Comparison of ENCODE assay signal across 8 cellular contexts in the genomic region with DNA sequence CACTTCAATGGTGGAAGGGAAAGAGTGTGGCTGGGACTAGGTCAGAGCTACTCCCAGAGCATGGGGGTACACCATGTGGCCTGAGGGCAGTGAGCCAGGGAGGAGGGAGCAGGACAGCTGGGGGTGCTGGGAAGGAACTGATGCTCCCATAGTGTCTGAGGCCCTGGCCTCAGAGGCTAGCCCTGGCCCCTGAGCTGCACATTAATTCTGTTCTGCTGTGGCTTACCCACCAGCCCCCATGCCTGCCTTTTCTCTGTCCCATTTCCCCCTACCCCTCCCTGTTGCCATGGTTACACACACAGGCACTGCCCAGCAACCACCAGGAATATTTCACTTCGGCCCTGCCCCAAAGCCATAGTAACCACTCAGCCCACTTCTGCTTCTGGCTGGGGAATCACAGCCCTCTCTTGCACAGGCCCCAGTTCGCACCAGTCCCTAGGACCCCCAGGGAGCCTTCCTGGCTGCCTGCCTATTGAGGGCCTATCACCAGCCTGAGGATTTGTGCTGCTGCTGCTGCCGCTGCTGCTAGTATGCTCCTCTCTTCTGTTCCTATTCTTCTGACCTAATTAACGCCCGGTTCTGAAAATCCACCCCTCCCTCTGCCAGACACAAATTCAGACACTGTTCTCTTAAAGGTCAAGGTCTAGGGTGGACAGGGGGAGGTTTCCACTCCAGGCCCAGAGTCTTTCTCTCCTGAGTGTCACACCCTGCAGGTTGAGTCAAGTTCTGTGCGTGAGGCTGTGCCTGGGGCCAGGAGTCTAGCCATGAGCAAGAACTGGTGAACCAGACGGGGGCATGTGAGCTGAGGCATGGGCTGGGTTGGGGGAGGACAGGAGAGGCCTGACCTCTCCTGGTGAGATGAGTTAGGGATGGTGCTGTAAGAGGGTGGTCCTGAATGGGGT.
DNase-seq lines count a peak whose midpoint lies in the region; ATAC-seq and TF ChIP-seq lines count a peak whose summit lies in the region.

No MANE protein-coding gene starts in this region.

- no peaks in the 10 kb centered on the region for H4K20me1 ChIP-seq in MM.1S (ENCODE audit: insufficient read depth, low read length)

- H3K9ac ChIP-seq in MM.1S (ENCODE audit: low read length): no peak overlapping the region

- H3K36me3 ChIP-seq in transverse colon: no peaks in the 10 kb centered on the region
- H3K36me3 ChIP-seq in MM.1S (replicated peaks; ENCODE audit: insufficient read depth, low read length): peaks cover 11% of the 10 kb centered on the region

- no peak overlapping the region for H3K4me2 ChIP-seq in MM.1S (ENCODE audit: low read depth, low read length)

- H3K9me3 ChIP-seq in transverse colon: no peaks in the 10 kb centered on the region
- H3K9me3 ChIP-seq in MM.1S (replicated peaks; ENCODE audit: insufficient read depth, low read length): no peaks in the 10 kb centered on the region

- WGBS in transverse colon (ENCODE audit: low coverage in 1 of 2), 2 donors: 62 to 80% methylated on average over 1 to 7 of the region's 7 CpGs

- H2AFZ ChIP-seq in MM.1S (ENCODE audit: low read length): no peak overlapping the region

- no peak for ATAC-seq in HG03039 (IDR thresholded peaks at IDR 0.05; ENCODE audit: unreplicated experiment)

- TF ChIP-seq CTCF in transverse colon (IDR thresholded peaks at IDR 0.05) (no peak), MM.1S (IDR thresholded peaks at IDR 0.05; ENCODE audit: low read length) (no peak)

- TF ChIP-seq POLR2A in transverse colon (IDR thresholded peaks at IDR 0.05): no peak

- no peaks in the 10 kb centered on the region for H3K27me3 ChIP-seq in transverse colon
- no peaks in the 10 kb centered on the region for H3K27me3 ChIP-seq in MM.1S (replicated peaks; ENCODE audit: insufficient read depth, low read length)

- H3K4me1 ChIP-seq in transverse colon: peaks cover 7 to 33% (median 21%) of the 10 kb centered on the region in 4 donors
- H3K4me1 ChIP-seq in MM.1S (ENCODE audit: low read length): no peaks in the 10 kb centered on the region

- no peaks in the 10 kb centered on the region for H3K9me2 ChIP-seq in MM.1S (replicated peaks; ENCODE audit: insufficient read depth, low read length)

- peaks cover 12% of the 10 kb centered on the region for H3K79me2 ChIP-seq in MM.1S (ENCODE audit: low read length)

- in situ Hi-C loops in KBM-7 (cut with MboI; ENCODE audit: low pct_unique_long_range_greater_than_20kb, low sequenced_read_pairs): no loop called here
- in situ Hi-C loops in transverse colon (cut with MboI; ENCODE audit: low pct_ligation_motif_present in 1 of 4, low pct_unique_long_range_greater_than_20kb in 1 of 4, low sequenced_read_pairs in 3 of 4): loop anchor here in 1 of 4 donors (25.0 kb wide), 1 partner anchor 160 kb away; a partner anchor contains a TSS

- peak; percentile 60 for DNase-seq in AG08395 (ENCODE audit: low spot score)
- peak; percentile 71 for DNase-seq in KBM-7
- peak; percentile 86 for DNase-seq in astrocyte of the hippocampus (ENCODE audit: low read depth, low spot score)
- DNase-seq in left kidney (ENCODE audit: low read depth, low spot score): peak; percentile 87
- no peak for DNase-seq in transverse colon
- no peak for DNase-seq in MM.1S
- no peak for DNase-seq in COLO829 (ENCODE audit: low spot score)

- H3K4me3 ChIP-seq in transverse colon: no peak overlapping the region
- H3K4me3 ChIP-seq in MM.1S (ENCODE audit: low read length): no peak overlapping the region

- TF ChIP-seq EP300 in transverse colon (IDR thresholded peaks at IDR 0.05; ENCODE audit: low read depth): no peak

- 0 out of 2 replicates have a peak, but pooled peaks cover 3% of the 10 kb centered on the region for H3F3A ChIP-seq in MM.1S (ENCODE audit: insufficient read depth, low read length)

- H3K27ac ChIP-seq in transverse colon: peak overlapping the region; percentile 50 to 86 (median 58)
- H3K27ac ChIP-seq in MM.1S (ENCODE audit: low read length): no peak overlapping the region

- intact Hi-C loops in transverse colon (cut with DNase I; ENCODE audit: low total_unique reads): no loop called here

Comparison
In these comparisons a context has a peak if more than half of its experiments do, and no peak if none do; other contexts are left out.
1. DNase-seq: peak in AG08395 (single experiment), KBM-7 (single experiment), astrocyte of the hippocampus (single experiment) and left kidney (single experiment); none in transverse colon (single experiment), MM.1S (single experiment) and COLO829 (single experiment).